2 cellular contexts compared by ENCODE assay signal in genomic region chr19:44720945-44721344, GRCh38.
TF ChIP-seq lines count a peak whose summit lies in the region.

No MANE protein-coding gene starts in this region.

TF ChIP-seq in A549, 52 proteins besides CTCF, POLR2A, EP300 and RAD21:
- TF ChIP-seq HOXB13 (CRISPR knock-in tag; IDR thresholded peaks at IDR 0.05; ENCODE audit: low read depth) (no peak), NFE2L2 (conservative IDR thresholded peaks at IDR 0.05; ENCODE audit: low read length) (no peak), FOXS1 (CRISPR knock-in tag; IDR thresholded peaks at IDR 0.05) (no peak)
- TF ChIP-seq, protein P1, sequence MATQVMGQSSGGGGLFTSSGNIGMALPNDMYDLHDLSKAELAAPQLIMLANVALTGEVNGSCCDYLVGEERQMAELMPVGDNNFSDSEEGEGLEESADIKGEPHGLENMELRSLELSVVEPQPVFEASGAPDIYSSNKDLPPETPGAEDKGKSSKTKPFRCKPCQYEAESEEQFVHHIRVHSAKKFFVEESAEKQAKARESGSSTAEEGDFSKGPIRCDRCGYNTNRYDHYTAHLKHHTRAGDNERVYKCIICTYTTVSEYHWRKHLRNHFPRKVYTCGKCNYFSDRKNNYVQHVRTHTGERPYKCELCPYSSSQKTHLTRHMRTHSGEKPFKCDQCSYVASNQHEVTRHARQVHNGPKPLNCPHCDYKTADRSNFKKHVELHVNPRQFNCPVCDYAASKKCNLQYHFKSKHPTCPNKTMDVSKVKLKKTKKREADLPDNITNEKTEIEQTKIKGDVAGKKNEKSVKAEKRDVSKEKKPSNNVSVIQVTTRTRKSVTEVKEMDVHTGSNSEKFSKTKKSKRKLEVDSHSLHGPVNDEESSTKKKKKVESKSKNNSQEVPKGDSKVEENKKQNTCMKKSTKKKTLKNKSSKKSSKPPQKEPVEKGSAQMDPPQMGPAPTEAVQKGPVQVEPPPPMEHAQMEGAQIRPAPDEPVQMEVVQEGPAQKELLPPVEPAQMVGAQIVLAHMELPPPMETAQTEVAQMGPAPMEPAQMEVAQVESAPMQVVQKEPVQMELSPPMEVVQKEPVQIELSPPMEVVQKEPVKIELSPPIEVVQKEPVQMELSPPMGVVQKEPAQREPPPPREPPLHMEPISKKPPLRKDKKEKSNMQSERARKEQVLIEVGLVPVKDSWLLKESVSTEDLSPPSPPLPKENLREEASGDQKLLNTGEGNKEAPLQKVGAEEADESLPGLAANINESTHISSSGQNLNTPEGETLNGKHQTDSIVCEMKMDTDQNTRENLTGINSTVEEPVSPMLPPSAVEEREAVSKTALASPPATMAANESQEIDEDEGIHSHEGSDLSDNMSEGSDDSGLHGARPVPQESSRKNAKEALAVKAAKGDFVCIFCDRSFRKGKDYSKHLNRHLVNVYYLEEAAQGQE (IDR thresholded peaks at IDR 0.05): no peak

TF ChIP-seq in IMR-90, 13 proteins besides CTCF, POLR2A, EP300 and RAD21:
- no peak for TF ChIP-seq CEBPB (IDR thresholded peaks at IDR 0.05; ENCODE audit: low read depth, low read length)
- TF ChIP-seq RCOR1 (IDR thresholded peaks at IDR 0.05; ENCODE audit: insufficient replicate concordance, low read length): no peak
- no peak for TF ChIP-seq MAZ (IDR thresholded peaks at IDR 0.05; ENCODE audit: borderline replicate concordance, low read depth, low read length)
- TF ChIP-seq NFE2L2 (IDR thresholded peaks at IDR 0.05; ENCODE audit: low read depth, low read length): no peak
- no peak for TF ChIP-seq MAFK (IDR thresholded peaks at IDR 0.05; ENCODE audit: low read depth, low read length)
- TF ChIP-seq, protein P2, sequence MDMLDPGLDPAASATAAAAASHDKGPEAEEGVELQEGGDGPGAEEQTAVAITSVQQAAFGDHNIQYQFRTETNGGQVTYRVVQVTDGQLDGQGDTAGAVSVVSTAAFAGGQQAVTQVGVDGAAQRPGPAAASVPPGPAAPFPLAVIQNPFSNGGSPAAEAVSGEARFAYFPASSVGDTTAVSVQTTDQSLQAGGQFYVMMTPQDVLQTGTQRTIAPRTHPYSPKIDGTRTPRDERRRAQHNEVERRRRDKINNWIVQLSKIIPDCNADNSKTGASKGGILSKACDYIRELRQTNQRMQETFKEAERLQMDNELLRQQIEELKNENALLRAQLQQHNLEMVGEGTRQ (IDR thresholded peaks at IDR 0.05; ENCODE audit: low read depth, low read length): no peak
- TF ChIP-seq SMC3 (IDR thresholded peaks at IDR 0.05; ENCODE audit: low read depth, low read length): no peak
- TF ChIP-seq, protein P3, sequence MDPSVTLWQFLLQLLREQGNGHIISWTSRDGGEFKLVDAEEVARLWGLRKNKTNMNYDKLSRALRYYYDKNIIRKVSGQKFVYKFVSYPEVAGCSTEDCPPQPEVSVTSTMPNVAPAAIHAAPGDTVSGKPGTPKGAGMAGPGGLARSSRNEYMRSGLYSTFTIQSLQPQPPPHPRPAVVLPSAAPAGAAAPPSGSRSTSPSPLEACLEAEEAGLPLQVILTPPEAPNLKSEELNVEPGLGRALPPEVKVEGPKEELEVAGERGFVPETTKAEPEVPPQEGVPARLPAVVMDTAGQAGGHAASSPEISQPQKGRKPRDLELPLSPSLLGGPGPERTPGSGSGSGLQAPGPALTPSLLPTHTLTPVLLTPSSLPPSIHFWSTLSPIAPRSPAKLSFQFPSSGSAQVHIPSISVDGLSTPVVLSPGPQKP (IDR thresholded peaks at IDR 0.05; ENCODE audit: borderline replicate concordance, low read depth, low read length): no peak
